ENCODE assay signal across 9 cellular contexts in the genomic region with DNA sequence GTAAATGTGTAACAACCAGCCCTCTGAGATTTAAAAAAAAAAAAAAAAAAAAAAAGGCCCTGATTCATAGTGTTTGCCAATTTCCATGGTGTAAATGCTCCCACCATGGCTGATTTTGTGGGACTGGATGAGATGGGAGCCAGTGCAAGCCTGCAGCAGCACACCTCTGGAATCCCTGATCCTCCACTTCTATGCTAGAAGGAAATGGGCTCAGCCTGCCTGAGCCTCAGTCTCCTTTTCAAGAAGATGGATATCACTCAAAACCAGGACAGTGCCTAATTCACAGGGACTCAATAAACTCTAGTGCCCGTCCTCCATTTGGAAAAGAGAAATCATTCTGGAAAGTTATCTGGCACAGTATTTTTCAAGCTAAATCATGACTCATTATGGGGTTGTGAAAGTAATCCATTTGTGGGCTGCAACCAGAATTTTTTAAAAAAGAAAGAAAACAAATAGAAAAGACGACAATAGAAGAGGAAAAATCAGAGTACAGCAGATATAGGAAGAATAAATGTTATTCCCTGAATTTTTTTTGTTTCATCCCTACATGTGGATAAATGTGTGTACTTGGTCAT. TPM values are rescaled to one million over a fixed set of nuclear protein-coding genes. Genes with fewer than 3 reads are reported as not detected.
A peak's percentile ranks its signal among the peaks of the same experiment; 100 is the strongest.
DNase-seq lines count a peak whose midpoint lies in the region; ATAC-seq and TF ChIP-seq lines count a peak whose summit lies in the region.
"Had no signal": no experiment of that assay in that cellular context is flagged by ENCODE, and none has a peak within 500 bp of the region (broad histone marks: within the 10 kb centered on the region; RNA-seq: fewer than 3 reads in every experiment).

No MANE protein-coding gene starts in this region.

- H3K4me3 ChIP-seq in right atrium auricular region (no peak overlapping the region), vagina (no peak overlapping the region)

- peaks cover 94% of the 10 kb centered on the region for H3K4me1 Mint-ChIP-seq in activated naive CD8-positive, alpha-beta T cell treated with anti-CD3 and anti-CD28 coated beads, Interleukin-2, amount 50 U/mL, for 24 hours

- no peaks in the 10 kb centered on the region for H3K27me3 Mint-ChIP-seq in activated naive CD8-positive, alpha-beta T cell treated with anti-CD3 and anti-CD28 coated beads, Interleukin-2, amount 50 U/mL, for 24 hours

- H3K4me1 ChIP-seq in right atrium auricular region (peaks cover 0 to 29% of the 10 kb centered on the region in 2 donors), vagina (peaks cover 29% of the 10 kb centered on the region)

- H3K27me3 ChIP-seq in right atrium auricular region: no peaks in the 10 kb centered on the region
- no peaks in the 10 kb centered on the region for H3K27me3 ChIP-seq in vagina

- intact Hi-C loops in Right ventricle myocardium superior (cut with DNase I): no loop called here
- intact Hi-C loops in vagina (cut with DNase I): no loop called here

- H3K27ac ChIP-seq in right atrium auricular region: peak overlapping the region; percentile 10 to 55
- peak overlapping the region; percentile 75 for H3K27ac ChIP-seq in vagina

- ATAC-seq in Right ventricle myocardium superior (ENCODE audit: poor library complexity) (no peak), left lobe of liver (no peak), GM21576 (IDR thresholded peaks at IDR 0.05; ENCODE audit: unreplicated experiment) (no peak)
- ATAC-seq in activated naive CD8-positive, alpha-beta T cell treated with anti-CD3 and anti-CD28 coated beads, Interleukin-2, amount 50 U/mL, for 24 hours: no peak

- no peaks in the 10 kb centered on the region for H3K36me3 ChIP-seq in right atrium auricular region
- no peaks in the 10 kb centered on the region for H3K36me3 ChIP-seq in vagina

- H3K9me3 ChIP-seq in right atrium auricular region (peaks cover 0 to 7% of the 10 kb centered on the region in 2 donors), vagina (no peaks in the 10 kb centered on the region)

- peak overlapping the region; percentile 76 for H3K4me3 Mint-ChIP-seq in activated naive CD8-positive, alpha-beta T cell treated with anti-CD3 and anti-CD28 coated beads, Interleukin-2, amount 50 U/mL, for 24 hours

- H3K9me3 Mint-ChIP-seq in activated naive CD8-positive, alpha-beta T cell treated with anti-CD3 and anti-CD28 coated beads, Interleukin-2, amount 50 U/mL, for 24 hours: peaks cover 23% of the 10 kb centered on the region

- no peak for TF ChIP-seq CTCF in right atrium auricular region (IDR thresholded peaks at IDR 0.05)
- no peak for TF ChIP-seq CTCF in vagina (IDR thresholded peaks at IDR 0.05)

- H3K36me3 Mint-ChIP-seq in activated naive CD8-positive, alpha-beta T cell treated with anti-CD3 and anti-CD28 coated beads, Interleukin-2, amount 50 U/mL, for 24 hours (ENCODE audit: low read depth): peaks cover 26% of the 10 kb centered on the region

- DNase-seq in right atrium auricular region (ENCODE audit: low spot score): no peak
- no peak for DNase-seq in Right ventricle myocardium superior
- DNase-seq in activated naive CD8-positive, alpha-beta T cell treated with anti-CD3 and anti-CD28 coated beads, Interleukin-2, amount 50 U/mL, for 24 hours: no peak
- peak; percentile 3 for DNase-seq in left lobe of liver (ENCODE audit: low spot score)
- DNase-seq in vagina (ENCODE audit: extremely low spot score in 2 of 2): no peak
- no peak for DNase-seq in inferior parietal cortex (ENCODE audit: extremely low spot score)
- DNase-seq in amygdala (lab: John Stamatoyannopoulos, UW): no peak
- DNase-seq: NCI-H446 treated with DMSO at 0.1 percent for 48 hours had no signal

- TF ChIP-seq POLR2A in vagina (IDR thresholded peaks at IDR 0.05): no peak

- H3K27ac Mint-ChIP-seq in activated naive CD8-positive, alpha-beta T cell treated with anti-CD3 and anti-CD28 coated beads, Interleukin-2, amount 50 U/mL, for 24 hours: peak overlapping the region; percentile 94

RNA-seq across cellular contexts. Expression of gene LBH, which starts 34.2 kb away (rescaled TPM):
- 10 to 100 TPM; 18.9 to 54.6 TPM for total RNA-seq in right atrium auricular region
- 115 TPM for total RNA-seq in Right ventricle myocardium superior
- 7.6 TPM for total RNA-seq in left lobe of liver
- 28.0 TPM for total RNA-seq in vagina
